20 cellular contexts compared by ENCODE assay signal in the genomic region with DNA sequence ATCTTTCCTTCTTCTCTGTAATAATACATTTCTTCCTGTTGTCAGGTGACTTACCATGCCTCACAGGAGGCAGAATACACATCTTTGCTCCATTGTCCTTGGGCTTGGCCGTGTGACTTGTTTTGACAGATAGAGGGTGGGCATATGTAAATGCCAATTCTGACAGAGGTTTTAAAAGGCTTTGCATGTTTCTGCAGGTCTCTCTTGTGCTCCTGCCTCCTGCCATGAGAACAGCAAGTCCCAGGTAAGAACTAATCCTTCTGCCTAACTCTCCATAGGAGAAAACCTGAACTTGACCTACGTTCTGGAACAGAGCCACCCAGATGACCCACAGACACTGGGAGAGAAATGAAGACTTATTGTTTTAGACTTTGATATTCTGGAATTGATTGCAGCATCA.
"Had no signal": no experiment of that assay in that cellular context is flagged by ENCODE, and none has a peak within 500 bp of the region (broad histone marks: within the 10 kb centered on the region; RNA-seq: fewer than 3 reads in every experiment).

No MANE protein-coding gene starts in this region.

- H3K4me3 ChIP-seq: coronary artery, gastroesophageal sphincter, lung, suprapubic skin, thyroid gland had no signal

- H3K36me3 ChIP-seq: gastroesophageal sphincter, neutrophil, suprapubic skin, thyroid gland had no signal

- H3K4me1 ChIP-seq: thyroid gland had no signal

- FAIRE-seq: endothelial cell of umbilical vein, kidney, urothelium cell line had no signal

- H3K27me3 ChIP-seq: gastroesophageal sphincter, neutrophil, suprapubic skin, thyroid gland had no signal

- DNase-seq: cerebellar nuclear complex; effector CD4-positive, alpha-beta T cell; endodermal cell; glutamatergic neuron; kidney; left cardiac atrium; left ventricle myocardium superior; naive thymus-derived CD8-positive, alpha-beta T cell; posterior cingulate gyrus; stimulated activated CD4-positive, alpha-beta T cell treated with anti-CD3 and anti-CD28 coated beads, Interleukin-12 subunit alpha, Interleukin-12 subunit beta, amount 100 ng/mL, for 4 hours; stimulated activated naive CD4-positive, alpha-beta T cell; thyroid gland had no signal

- ATAC-seq: gastroesophageal sphincter; left cardiac atrium; left ventricle myocardium superior; naive thymus-derived CD8-positive, alpha-beta T cell; sciatic nerve had no signal

- H3K27ac ChIP-seq: coronary artery, gastroesophageal sphincter, neutrophil, suprapubic skin, thyroid gland had no signal

- H3K9me3 ChIP-seq: gastroesophageal sphincter, neutrophil, suprapubic skin, thyroid gland had no signal
